Comparison of ENCODE assay signal across 33 cellular contexts in genomic region chr18:76730901-76731300, GRCh38.
"Had no signal": no experiment of that assay in that cellular context is flagged by ENCODE, and none has a peak within 500 bp of the region (broad histone marks: within the 10 kb centered on the region; RNA-seq: fewer than 3 reads in every experiment).

No MANE protein-coding gene starts in this region.

- H3K27me3 ChIP-seq: brain microvascular endothelial cell, cardiac muscle cell, colonic mucosa, SJCRH30 had no signal

- ATAC-seq: activated CD8-positive, alpha-beta memory T cell treated with anti-CD3 and anti-CD28 coated beads, Interleukin-2, amount 10 ng/mL, durations not matched to agents 7 days and 5 days; activated naive CD8-positive, alpha-beta T cell treated with anti-CD3 and anti-CD28 coated beads, Interleukin-2, amount 50 U/mL, for 24 hours; Panc1 had no signal

- H3K36me3 Mint-ChIP-seq: activated CD8-positive, alpha-beta memory T cell treated with anti-CD3 and anti-CD28 coated beads, Interleukin-2, amount 10 ng/mL, durations not matched to agents 7 days and 5 days; activated naive CD4-positive, alpha-beta T cell treated with anti-CD3 and anti-CD28 coated beads, Interleukin-2, amount 10 ng/mL, durations not matched to agents 7 days and 5 days had no signal

- H3K36me3 ChIP-seq: brain microvascular endothelial cell, cardiac muscle cell, colonic mucosa, SJCRH30, WERI-Rb-1 had no signal

- H3K9ac ChIP-seq: SK-N-SH had no signal

- H3K27ac ChIP-seq: brain microvascular endothelial cell, cardiac muscle cell, colonic mucosa, SJCRH30, WERI-Rb-1 had no signal

- DNase-seq: activated CD4-positive, alpha-beta memory T cell treated with anti-CD3 and anti-CD28 coated beads, Interleukin-2, amount 10 ng/mL, durations not matched to agents 7 days and 5 days; activated CD4-positive, alpha-beta T cell treated with anti-CD3 and anti-CD28 coated beads for 1 hour; activated CD4-positive, alpha-beta T cell treated with anti-CD3 and anti-CD28 coated beads for 48 hours; activated CD4-positive, CD25-positive, alpha-beta regulatory T cell; activated CD8-positive, alpha-beta memory T cell treated with anti-CD3 and anti-CD28 coated beads for 24 hours; activated CD8-positive, alpha-beta memory T cell treated with anti-CD3 and anti-CD28 coated beads, Interleukin-2, amount 10 ng/mL, durations not matched to agents 7 days and 5 days; activated CD8-positive, alpha-beta memory T cell treated with anti-CD3 and anti-CD28 coated beads, Interleukin-2, amount 50 U/mL, for 48 hours; activated effector memory CD4-positive, alpha-beta T cell treated with Interleukin-2 at 50 U/mL for 16 hours; activated naive CD4-positive, alpha-beta T cell treated with anti-CD3 and anti-CD28 coated beads, Interleukin-2, amount 10 ng/mL, durations not matched to agents 7 days and 5 days; activated naive CD8-positive, alpha-beta T cell treated with anti-CD3 and anti-CD28 coated beads, Interleukin-2, amount 50 U/mL, for 24 hours; activated T-cell treated with anti-CD3 and anti-CD28 coated beads, Interleukin-2, amount 50 U/mL, for 48 hours; anterior cingulate cortex; brain microvascular endothelial cell; colonic mucosa; MM.1S; MV-4-11; NCI-H1092; NCI-H1436 treated with DMSO at 0.1 percent for 48 hours; NCI-H1694 treated with DMSO at 0.1 percent for 48 hours; NCI-H2029; NCI-H345; NCI-H526; NCI-H82; SHP77; SJCRH30; SK-N-SH; WERI-Rb-1 had no signal

- H3K4me1 Mint-ChIP-seq: activated CD8-positive, alpha-beta memory T cell treated with anti-CD3 and anti-CD28 coated beads, Interleukin-2, amount 10 ng/mL, durations not matched to agents 7 days and 5 days; activated naive CD8-positive, alpha-beta T cell treated with anti-CD3 and anti-CD28 coated beads, Interleukin-2, amount 50 U/mL, for 24 hours; central memory CD8-positive, alpha-beta T cell had no signal

- H3K4me2 ChIP-seq: SK-N-SH had no signal

- H3K4me3 Mint-ChIP-seq: activated CD4-positive, alpha-beta memory T cell treated with anti-CD3 and anti-CD28 coated beads, Interleukin-2, amount 10 ng/mL, durations not matched to agents 7 days and 5 days; activated CD8-positive, alpha-beta memory T cell treated with anti-CD3 and anti-CD28 coated beads, Interleukin-2, amount 10 ng/mL, durations not matched to agents 7 days and 5 days; activated naive CD4-positive, alpha-beta T cell treated with anti-CD3 and anti-CD28 coated beads, Interleukin-2, amount 10 ng/mL, durations not matched to agents 7 days and 5 days; activated naive CD8-positive, alpha-beta T cell; activated naive CD8-positive, alpha-beta T cell treated with anti-CD3 and anti-CD28 coated beads, Interleukin-2, amount 50 U/mL, for 24 hours; central memory CD8-positive, alpha-beta T cell; T-helper 1 cell treated with Interleukin-12 subunit alpha and Interleukin-12 subunit beta and Interleukin-4 antibody, amounts not matched to agents 30 μg/mL and 1 μg/mL, for 36 hours; T-helper 2 cell treated with Interferon-gamma antibody and Interleukin-4, amounts not matched to agents 5 μg/mL and 100 μg/mL, for 36 hours had no signal

- H3K4me3 ChIP-seq: cardiac muscle cell, colonic mucosa, SJCRH30 had no signal

- H3K9me3 ChIP-seq: colonic mucosa, SJCRH30, SK-N-SH had no signal

- H3K9me2 ChIP-seq: SK-N-SH had no signal

- H3K4me1 ChIP-seq: colonic mucosa, SJCRH30 had no signal

- H3K27ac Mint-ChIP-seq: activated CD4-positive, alpha-beta memory T cell treated with anti-CD3 and anti-CD28 coated beads, Interleukin-2, amount 10 ng/mL, durations not matched to agents 7 days and 5 days; activated CD8-positive, alpha-beta memory T cell treated with anti-CD3 and anti-CD28 coated beads, Interleukin-2, amount 10 ng/mL, durations not matched to agents 7 days and 5 days; activated naive CD4-positive, alpha-beta T cell treated with anti-CD3 and anti-CD28 coated beads, Interleukin-2, amount 10 ng/mL, durations not matched to agents 7 days and 5 days; activated naive CD8-positive, alpha-beta T cell; activated naive CD8-positive, alpha-beta T cell treated with anti-CD3 and anti-CD28 coated beads, Interleukin-2, amount 50 U/mL, for 24 hours; T-helper 1 cell treated with Interleukin-12 subunit alpha and Interleukin-12 subunit beta and Interleukin-4 antibody, amounts not matched to agents 30 μg/mL and 1 μg/mL, for 36 hours; T-helper 2 cell treated with Interferon-gamma antibody and Interleukin-4, amounts not matched to agents 5 μg/mL and 100 μg/mL, for 36 hours had no signal

- H3K9me3 Mint-ChIP-seq: activated CD4-positive, alpha-beta memory T cell treated with anti-CD3 and anti-CD28 coated beads, Interleukin-2, amount 10 ng/mL, durations not matched to agents 7 days and 5 days; central memory CD8-positive, alpha-beta T cell had no signal
